In genomic region chr9:70260007-70260443, GRCh38 we compare ENCODE assay signal across 9 cellular contexts. TPM values are rescaled to one million over a fixed set of nuclear protein-coding genes. Genes with fewer than 3 reads are reported as not detected.
DNase-seq lines count a peak whose midpoint lies in the region; ATAC-seq and TF ChIP-seq lines count a peak whose summit lies in the region.
"Had no signal": no experiment of that assay in that cellular context is flagged by ENCODE, and none has a peak within 500 bp of the region (broad histone marks: within the 10 kb centered on the region; RNA-seq: fewer than 3 reads in every experiment).

No MANE protein-coding gene starts in this region.

- peak overlapping the region; percentile 89 to 97 for H3K4me3 Mint-ChIP-seq in H9

- H2BK15ac ChIP-seq in H9 (ENCODE audit: low read depth, low read length): no peak overlapping the region

- H3K27me3 ChIP-seq in H9 (ENCODE audit: insufficient read depth, low read length) (no peaks in the 10 kb centered on the region), gastrocnemius medialis (no peaks in the 10 kb centered on the region)

- intact Hi-C loops in gastrocnemius medialis (cut with DNase I; ENCODE audit: low total_unique reads): loop anchor here (5.0 to 10.0 kb wide), 3 partner anchors 155 to 503 kb away; partner anchors contain the start of gene KLF9

- H3K27ac ChIP-seq in H9 (ENCODE audit: insufficient read length, low read depth, low read length): no peak overlapping the region
- H3K27ac ChIP-seq in VCaP: peak overlapping the region; percentile 89
- peak overlapping the region; percentile 87 to 95 (median 94) for H3K27ac ChIP-seq in gastrocnemius medialis

- no peak overlapping the region for H4K8ac ChIP-seq in H9 (replicated peaks; ENCODE audit: insufficient read length, low read depth, low read length)

- H2BK5ac ChIP-seq in H9 (ENCODE audit: insufficient read length, low read length): no peak overlapping the region

- in situ Hi-C loops in gastrocnemius medialis (cut with MboI; ENCODE audit: low sequenced_read_pairs in 4 of 4): loop anchor here in 3 of 4 donors (10.0 to 25.0 kb wide), 3 partner anchors 335 to 498 kb away; partner anchors contain the start of gene PTAR1 (in 1 of the 3)

- no peak overlapping the region for H3T11ph ChIP-seq in H9 (ENCODE audit: low read length)

- H2AFZ ChIP-seq in H9 (ENCODE audit: low read length): no peak overlapping the region

- no peak overlapping the region for H2BK12ac ChIP-seq in H9 (ENCODE audit: insufficient read length, low read depth, low read length)

- DNase-seq in H9 (no peak), glomerular visceral epithelial cell (ENCODE audit: extremely low spot score) (peak; percentile 19), gastrocnemius medialis (no peak), AG20443 (ENCODE audit: low spot score) (no peak), HCEC 1CT (no peak)
- DNase-seq: activated CD4-positive, alpha-beta T cell treated with anti-CD3 and anti-CD28 coated beads, Interleukin-2, amount 50 U/mL, for 48 hours had no signal

- TF ChIP-seq POLR2A in gastrocnemius medialis (IDR thresholded peaks at IDR 0.05): no peak

- no peak overlapping the region for H3K18ac ChIP-seq in H9 (ENCODE audit: insufficient read length, low read depth, low read length)

- H3K56ac ChIP-seq in H9 (ENCODE audit: insufficient read length, low read depth, low read length): no peak overlapping the region

- H3K23me2 ChIP-seq in H9 (ENCODE audit: insufficient read length, low read depth, low read length, poor library complexity, severe bottlenecking): peaks cover 4% of the 10 kb centered on the region

- H3K9me3 ChIP-seq in H9 (ENCODE audit: control insufficient read depth, low read depth, low read length): no peaks in the 10 kb centered on the region
- H3K9me3 ChIP-seq in gastrocnemius medialis: no peaks in the 10 kb centered on the region

- no peak overlapping the region for H2AK5ac ChIP-seq in H9 (ENCODE audit: insufficient read length, low read length)

- H3K79me1 ChIP-seq in H9 (ENCODE audit: insufficient read depth, low read depth, low read length, poor library complexity, severe bottlenecking): peaks cover 9% of the 10 kb centered on the region

- H3K36me3 Mint-ChIP-seq in H9 (ENCODE audit: insufficient read depth in 1 of 3, low read depth in 3 of 3): peaks cover 20 to 29% (median 28%) of the 10 kb centered on the region in 3 experiments

- no peak overlapping the region for H3K4ac ChIP-seq in H9 (ENCODE audit: low read depth, low read length)

- no peaks in the 10 kb centered on the region for H3K9me3 Mint-ChIP-seq in H9

- no peak overlapping the region for H4K5ac ChIP-seq in H9 (ENCODE audit: insufficient read length, low read depth, low read length)

- TF ChIP-seq CTCF in H9 (conservative IDR thresholded peaks at IDR 0.05) (no peak), VCaP (conservative IDR thresholded peaks at IDR 0.05) (no peak), gastrocnemius medialis (IDR thresholded peaks at IDR 0.05 in 4 of 5, conservative IDR thresholded peaks at IDR 0.05 in 1 of 5) (no peak)

- H3K9ac ChIP-seq in H9 (ENCODE audit: extremely low read depth, insufficient read length, low read length): no peak overlapping the region

- H3K4me3 ChIP-seq in gastrocnemius medialis: peak overlapping the region; percentile 66 to 97 (median 90)

- no peak overlapping the region for H3K14ac ChIP-seq in H9 (ENCODE audit: insufficient read depth, low read length)

- H4K91ac ChIP-seq in H9 (ENCODE audit: insufficient read length, low read depth, low read length): no peak overlapping the region

- ATAC-seq in gastrocnemius medialis (no peak), HG02852 (IDR thresholded peaks at IDR 0.05; ENCODE audit: unreplicated experiment) (no peak), GM19023 (IDR thresholded peaks at IDR 0.05; ENCODE audit: unreplicated experiment) (no peak)

- peaks cover 45 to 50% of the 10 kb centered on the region in 2 experiments for H3K4me1 Mint-ChIP-seq in H9

- WGBS in H9 (ENCODE audit: extremely low coverage, insufficient read length, low lambda C conversion rate): no CpG with 5 or more reads among the region's 30 CpGs

- H3K23ac ChIP-seq in H9 (ENCODE audit: insufficient read length, low read depth, low read length): no peak overlapping the region

- H2BK120ac ChIP-seq in H9 (ENCODE audit: low read depth, low read length, poor library complexity, severe bottlenecking): no peak overlapping the region

- H4K20me1 ChIP-seq in H9 (ENCODE audit: control insufficient read depth, insufficient read depth, insufficient read length): no peaks in the 10 kb centered on the region

- H3K4me2 ChIP-seq in H9 (ENCODE audit: insufficient read depth, insufficient read length, low read length): peak overlapping the region; percentile 92

- H3K4me1 ChIP-seq in H9 (ENCODE audit: insufficient read depth, low read length): no peaks in the 10 kb centered on the region
- H3K4me1 ChIP-seq in gastrocnemius medialis: peaks cover 43 to 48% of the 10 kb centered on the region in 2 donors

- H3K27ac Mint-ChIP-seq in H9: no peak overlapping the region

- no peak overlapping the region for H2BK20ac ChIP-seq in H9 (ENCODE audit: low read depth, low read length, poor library complexity, severe bottlenecking)

- H3K36me3 ChIP-seq in gastrocnemius medialis: peaks cover 0 to 8% of the 10 kb centered on the region in 2 donors

- peaks cover 19% of the 10 kb centered on the region; the same call in 1 of the 2 replicates for H3K79me2 ChIP-seq in H9 (ENCODE audit: insufficient read depth, low read length)

- peaks cover 2% of the 10 kb centered on the region; the same call in 1 of the 2 replicates for H3K27me3 Mint-ChIP-seq in H9 (ENCODE audit: low read depth)

RNA-seq across cellular contexts. Expression of gene SMC5, which starts 1.2 kb away (rescaled TPM):
- total RNA-seq in H9 (2021): 27.6 and 29.6 TPM in 2 replicates
- total RNA-seq in gastrocnemius medialis: 100 to 1,000 TPM in 1 of 4 donors, 10 to 100 TPM in 3; 16.2 to 250 (median 20.5) TPM
